20 cellular contexts compared by ENCODE assay signal in the genomic region with DNA sequence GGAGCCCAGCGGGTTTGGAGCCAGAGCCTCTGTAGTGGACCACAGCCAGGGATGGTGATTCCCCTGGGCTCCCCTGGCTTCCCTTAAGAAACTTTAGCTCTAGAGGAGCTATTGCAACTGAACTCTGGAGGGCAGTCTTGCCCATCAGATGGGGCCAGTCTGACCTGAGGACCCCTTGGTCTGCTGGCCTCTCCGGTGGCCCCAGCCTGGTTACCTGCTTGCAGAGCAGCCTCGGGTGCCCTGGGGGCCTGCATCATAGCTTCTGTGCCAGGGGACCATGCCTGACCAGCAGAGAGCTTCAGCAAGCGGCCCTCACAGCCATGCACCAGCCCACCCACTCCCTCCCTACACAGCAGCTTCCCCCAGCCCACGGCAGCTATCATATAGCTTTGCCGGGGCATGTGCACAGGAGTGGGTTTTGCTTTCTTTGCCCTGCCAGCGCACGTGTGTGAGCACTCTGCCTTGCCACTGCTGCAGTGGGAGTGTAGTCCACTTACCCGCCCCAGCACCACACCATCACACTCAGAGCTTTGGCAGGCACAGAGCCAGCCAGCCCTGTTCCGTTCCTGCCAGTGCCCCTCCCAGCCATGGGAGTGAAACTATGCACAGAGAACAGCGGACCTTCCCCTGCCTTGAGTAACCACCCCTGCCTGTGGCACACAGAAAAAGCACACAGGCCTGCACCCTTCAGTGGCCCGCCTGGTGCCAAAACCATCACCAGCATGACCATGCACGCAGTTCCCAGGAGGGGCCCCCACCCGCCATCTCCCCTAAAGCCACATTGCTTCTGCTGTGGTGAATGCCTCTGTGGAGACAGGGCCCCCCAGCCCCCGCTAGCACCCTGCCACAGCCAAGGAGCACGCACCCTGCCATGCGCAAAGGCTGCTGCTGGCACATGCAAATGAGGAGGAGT.
DNase-seq lines count a peak whose midpoint lies in the region; ATAC-seq and TF ChIP-seq lines count a peak whose summit lies in the region.
"Had no signal": no experiment of that assay in that cellular context is flagged by ENCODE, and none has a peak within 500 bp of the region (broad histone marks: within the 10 kb centered on the region; RNA-seq: fewer than 3 reads in every experiment).

No MANE protein-coding gene starts in this region.

- no peaks in the 10 kb centered on the region for H3K27me3 ChIP-seq in RWPE2 (ENCODE audit: insufficient read depth, poor library complexity, severe bottlenecking)
- no peaks in the 10 kb centered on the region for H3K27me3 ChIP-seq in testis
- H3K27me3 ChIP-seq: brain microvascular endothelial cell had no signal

- H3K36me3 ChIP-seq in RWPE2 (ENCODE audit: low read depth) (no peaks in the 10 kb centered on the region), testis (ENCODE audit: low read depth, missing control alignments) (no peaks in the 10 kb centered on the region)
- H3K36me3 ChIP-seq: brain microvascular endothelial cell, heart right ventricle had no signal

- H3K27me3 Mint-ChIP-seq in activated naive CD4-positive, alpha-beta T cell treated with anti-CD3 and anti-CD28 coated beads for 36 hours (ENCODE audit: low read depth) = no peaks in the 10 kb centered on the region
- H3K27me3 Mint-ChIP-seq in activated CD4-positive, alpha-beta T cell treated with anti-CD3 and anti-CD28 coated beads, Interleukin-2, amount 10 ng/mL, durations not matched to agents 24 days and 14 days = no peaks in the 10 kb centered on the region
- H3K27me3 Mint-ChIP-seq: activated CD4-positive, alpha-beta T cell treated with anti-CD3 and anti-CD28 coated beads for 36 hours; activated naive CD4-positive, alpha-beta T cell treated with anti-CD3 and anti-CD28 coated beads, Interleukin-2, amount 10 ng/mL, durations not matched to agents 7 days and 5 days; CD8-positive, alpha-beta memory T cell had no signal

- no peak overlapping the region for H3K27ac Mint-ChIP-seq in activated naive CD4-positive, alpha-beta T cell treated with anti-CD3 and anti-CD28 coated beads for 36 hours
- H3K27ac Mint-ChIP-seq in activated CD4-positive, alpha-beta T cell treated with anti-CD3 and anti-CD28 coated beads, Interleukin-2, amount 10 ng/mL, durations not matched to agents 24 days and 14 days = no peak overlapping the region
- H3K27ac Mint-ChIP-seq: activated CD4-positive, alpha-beta T cell treated with anti-CD3 and anti-CD28 coated beads for 36 hours; activated naive CD4-positive, alpha-beta T cell treated with anti-CD3 and anti-CD28 coated beads, Interleukin-2, amount 10 ng/mL, durations not matched to agents 7 days and 5 days; CD8-positive, alpha-beta memory T cell had no signal

- H3K36me3 Mint-ChIP-seq in activated naive CD4-positive, alpha-beta T cell treated with anti-CD3 and anti-CD28 coated beads for 36 hours (ENCODE audit: low read depth) = no peaks in the 10 kb centered on the region
- H3K36me3 Mint-ChIP-seq in activated CD4-positive, alpha-beta T cell treated with anti-CD3 and anti-CD28 coated beads, Interleukin-2, amount 10 ng/mL, durations not matched to agents 24 days and 14 days (ENCODE audit: low read depth) = no peaks in the 10 kb centered on the region
- H3K36me3 Mint-ChIP-seq: activated naive CD4-positive, alpha-beta T cell treated with anti-CD3 and anti-CD28 coated beads, Interleukin-2, amount 10 ng/mL, durations not matched to agents 7 days and 5 days; CD8-positive, alpha-beta memory T cell had no signal

- no peaks in the 10 kb centered on the region for H3K9me3 ChIP-seq in RWPE2 (ENCODE audit: severe bottlenecking)
- H3K9me3 ChIP-seq in testis = no peaks in the 10 kb centered on the region

- CTCF ChIA-PET in activated naive CD4-positive, alpha-beta T cell treated with anti-CD3 and anti-CD28 coated beads for 36 hours (lab: Charles Lee) = no interaction called here

- no peak for TF ChIP-seq POLR2A in testis (IDR thresholded peaks at IDR 0.05)

- TF ChIP-seq CTCF in RWPE2 (IDR thresholded peaks at IDR 0.05; ENCODE audit: poor library complexity, severe bottlenecking) (no peak), testis (IDR thresholded peaks at IDR 0.05) (no peak)

- H3K27ac ChIP-seq in RWPE2 (ENCODE audit: poor library complexity, severe bottlenecking) (no peak overlapping the region), testis (no peak overlapping the region)
- H3K27ac ChIP-seq: brain microvascular endothelial cell, heart right ventricle had no signal

- H3K9me3 Mint-ChIP-seq in activated naive CD4-positive, alpha-beta T cell treated with anti-CD3 and anti-CD28 coated beads for 36 hours = peaks cover 2% of the 10 kb centered on the region
- H3K9me3 Mint-ChIP-seq in activated CD4-positive, alpha-beta T cell treated with anti-CD3 and anti-CD28 coated beads, Interleukin-2, amount 10 ng/mL, durations not matched to agents 24 days and 14 days = no peaks in the 10 kb centered on the region

- intact Hi-C loops in activated naive CD4-positive, alpha-beta T cell treated with anti-CD3 and anti-CD28 coated beads for 36 hours (cut with micrococcal nuclease) = no loop called here
- intact Hi-C loops in testis (cut with DNase I; ENCODE audit: low total_unique reads) = no loop called here
- intact Hi-C loops in activated CD4-positive, alpha-beta T cell treated with anti-CD3 and anti-CD28 coated beads, Interleukin-2, amount 10 ng/mL, durations not matched to agents 24 days and 14 days (cut with micrococcal nuclease) = no loop called here

- WGBS in testis, 2 donors = 60 to 62% methylated on average over 12 to 17 of the region's 17 CpGs

- peak; percentile 9 for DNase-seq in activated naive CD4-positive, alpha-beta T cell treated with anti-CD3 and anti-CD28 coated beads, Interleukin-2, amount 50 U/mL, for 16 hours
- no peak for DNase-seq in activated naive CD4-positive, alpha-beta T cell treated with anti-CD3 and anti-CD28 coated beads for 36 hours
- peak; percentile 36 for DNase-seq in RWPE2 (ENCODE audit: low spot score)
- DNase-seq in islet precursor cell = peak; percentile 78
- peak; percentile 13 for DNase-seq in testis
- DNase-seq in cerebellum (ENCODE audit: low spot score) = no peak
- no peak for DNase-seq in globus pallidus (ENCODE audit: low spot score)
- DNase-seq in activated CD4-positive, alpha-beta T cell treated with anti-CD3 and anti-CD28 coated beads, Interleukin-2, amount 10 ng/mL, durations not matched to agents 24 days and 14 days = no peak
- DNase-seq: activated CD4-positive, alpha-beta T cell treated with anti-CD3 and anti-CD28 coated beads for 36 hours; activated CD8-positive, alpha-beta memory T cell treated with anti-CD3 and anti-CD28 coated beads, Interleukin-2, amount 50 U/mL, for 4 hours; activated naive CD4-positive, alpha-beta T cell treated with anti-CD3 and anti-CD28 coated beads, Interleukin-2, amount 10 ng/mL, durations not matched to agents 7 days and 5 days; brain microvascular endothelial cell; GOT3; heart right ventricle; left ventricle myocardium superior; NCI-H1092 treated with DMSO at 0.1 percent for 48 hours; NK-92 treated with Interleukin-12 subunit alpha and Interleukin-12 subunit beta, amount 100 ng/mL, for 24 hours; SIG-M5; stimulated activated naive CD4-positive, alpha-beta T cell treated with Interleukin-2 at 50 U/mL for 16 hours had no signal

- ATAC-seq in RWPE2 (ENCODE audit: low read depth) = no peak; the same call in 2 of the 3 replicates
- ATAC-seq: activated CD4-positive, alpha-beta T cell treated with anti-CD3 and anti-CD28 coated beads for 36 hours; left ventricle myocardium superior had no signal

- no peak overlapping the region for H3K4me3 Mint-ChIP-seq in activated naive CD4-positive, alpha-beta T cell treated with anti-CD3 and anti-CD28 coated beads for 36 hours
- no peak overlapping the region for H3K4me3 Mint-ChIP-seq in activated CD4-positive, alpha-beta T cell treated with anti-CD3 and anti-CD28 coated beads, Interleukin-2, amount 10 ng/mL, durations not matched to agents 24 days and 14 days
- H3K4me3 Mint-ChIP-seq: activated CD4-positive, alpha-beta T cell treated with anti-CD3 and anti-CD28 coated beads for 36 hours; activated naive CD4-positive, alpha-beta T cell treated with anti-CD3 and anti-CD28 coated beads, Interleukin-2, amount 10 ng/mL, durations not matched to agents 7 days and 5 days; CD8-positive, alpha-beta memory T cell had no signal

- no peak overlapping the region for H3K4me3 ChIP-seq in RWPE2 (ENCODE audit: severe bottlenecking)
- H3K4me3 ChIP-seq in testis = no peak overlapping the region
- H3K4me3 ChIP-seq: heart right ventricle had no signal

- no peaks in the 10 kb centered on the region for H3K4me1 Mint-ChIP-seq in activated naive CD4-positive, alpha-beta T cell treated with anti-CD3 and anti-CD28 coated beads for 36 hours (ENCODE audit: low read depth)
- H3K4me1 Mint-ChIP-seq in activated CD4-positive, alpha-beta T cell treated with anti-CD3 and anti-CD28 coated beads, Interleukin-2, amount 10 ng/mL, durations not matched to agents 24 days and 14 days = no peaks in the 10 kb centered on the region
- H3K4me1 Mint-ChIP-seq: activated CD4-positive, alpha-beta T cell treated with anti-CD3 and anti-CD28 coated beads for 36 hours; activated naive CD4-positive, alpha-beta T cell treated with anti-CD3 and anti-CD28 coated beads, Interleukin-2, amount 10 ng/mL, durations not matched to agents 7 days and 5 days; CD8-positive, alpha-beta memory T cell had no signal

- H3K4me1 ChIP-seq in RWPE2 (ENCODE audit: insufficient read depth, poor library complexity, severe bottlenecking) (no peaks in the 10 kb centered on the region), testis (no peaks in the 10 kb centered on the region)
- H3K4me1 ChIP-seq: heart right ventricle had no signal

Comparison
In these comparisons a context has a peak if more than half of its experiments do, and no peak if none do; other contexts are left out.
1. DNase-seq: peak in activated naive CD4-positive, alpha-beta T cell treated with anti-CD3 and anti-CD28 coated beads, Interleukin-2, amount 50 U/mL, for 16 hours (single experiment), RWPE2 (single experiment), islet precursor cell (single experiment) and testis (single experiment); none in activated naive CD4-positive, alpha-beta T cell treated with anti-CD3 and anti-CD28 coated beads for 36 hours (single experiment), cerebellum (single experiment), globus pallidus (single experiment) and activated CD4-positive, alpha-beta T cell treated with anti-CD3 and anti-CD28 coated beads, Interleukin-2, amount 10 ng/mL, durations not matched to agents 24 days and 14 days (single experiment).